In genomic region chr3:107247116-107247515, GRCh38 we compare ENCODE assay signal across 8 cellular contexts.
"Had no signal": no experiment of that assay in that cellular context is flagged by ENCODE, and none has a peak within 500 bp of the region (broad histone marks: within the 10 kb centered on the region; RNA-seq: fewer than 3 reads in every experiment).

No MANE protein-coding gene starts in this region.

- H3K4me2 ChIP-seq: KMS-11 had no signal

- H3K36me3 Mint-ChIP-seq: IgD-negative memory B cell had no signal

- H3K9ac ChIP-seq: KMS-11 had no signal

- H3K4me3 Mint-ChIP-seq: IgD-negative memory B cell had no signal

- FAIRE-seq: HTR-8/SVneo had no signal

- H3K27ac ChIP-seq: HL-60, KMS-11 had no signal

- H3K27ac Mint-ChIP-seq: IgD-negative memory B cell had no signal

- DNase-seq: IMR-90, Karpas-422, KBM-7, KG1 had no signal

- H3K9me3 Mint-ChIP-seq: IgD-negative memory B cell had no signal

- H3K27me3 Mint-ChIP-seq: IgD-negative memory B cell had no signal
